In the genomic region with DNA sequence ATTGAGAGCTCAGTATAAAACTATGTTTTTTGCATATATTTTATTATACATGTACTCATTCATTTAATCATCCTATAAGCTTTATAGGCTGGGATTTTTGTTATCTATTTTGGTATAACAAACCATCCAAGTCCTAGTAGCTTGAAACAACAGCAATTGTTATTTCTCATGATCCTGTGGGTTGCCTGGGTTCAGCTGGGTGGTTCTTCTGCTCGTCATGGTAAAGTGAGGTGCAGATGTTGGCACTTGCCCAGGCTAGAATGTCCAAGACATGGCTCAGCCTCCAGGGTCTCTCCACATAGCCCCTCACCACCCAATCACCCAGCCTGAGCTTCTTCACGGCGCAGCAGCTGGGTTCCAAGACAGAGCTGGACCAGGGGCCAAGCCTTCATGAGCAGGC, we compare ENCODE assay signal across 39 cellular contexts. TPM values are rescaled to one million over a fixed set of nuclear protein-coding genes. Genes with fewer than 3 reads are reported as not detected.
"Had no signal": no experiment of that assay in that cellular context is flagged by ENCODE, and none has a peak within 500 bp of the region (broad histone marks: within the 10 kb centered on the region; RNA-seq: fewer than 3 reads in every experiment).

No MANE protein-coding gene starts in this region.

- H3K4me3 ChIP-seq: PC-9 had no signal

- ATAC-seq: activated CD8-positive, alpha-beta memory T cell treated with anti-CD3 and anti-CD28 coated beads, Interleukin-2, amount 10 ng/mL, durations not matched to agents 7 days and 5 days; Right ventricle myocardium inferior; SK-N-SH treated with all-trans-retinoic acid at 6 μM for 48 hours had no signal

- H3K27ac ChIP-seq: brain microvascular endothelial cell, PC-9, RWPE1, VCaP had no signal

- DNase-seq: activated B cell treated with CpG ODN at 0.5 μM for 24 hours; activated CD4-positive, alpha-beta memory T cell treated with anti-CD3 and anti-CD28 coated beads for 36 hours; activated CD4-positive, alpha-beta T cell treated with anti-CD3 and anti-CD28 coated beads for 4 hours; activated CD4-positive, alpha-beta T cell treated with anti-CD3 and anti-CD28 coated beads, Interleukin-2, amount 50 U/mL, for 1 hour; activated CD4-positive, CD25-positive, alpha-beta regulatory T cell treated with anti-CD3 and anti-CD28 coated beads, Interleukin-2, amount 50 U/mL, for 72 hours; activated CD8-positive, alpha-beta memory T cell treated with anti-CD3 and anti-CD28 coated beads for 24 hours; activated CD8-positive, alpha-beta memory T cell treated with anti-CD3 and anti-CD28 coated beads, Interleukin-2, amount 10 ng/mL, durations not matched to agents 7 days and 5 days; activated CD8-positive, alpha-beta memory T cell treated with anti-CD3 and anti-CD28 coated beads, Interleukin-2, amount 50 U/mL, for 48 hours; activated effector memory CD4-positive, alpha-beta T cell treated with anti-CD3 and anti-CD28 coated beads, Interleukin-2, amount 50 U/mL, for 16 hours; activated naive CD4-positive, alpha-beta T cell; activated naive CD4-positive, alpha-beta T cell treated with anti-CD3 and anti-CD28 coated beads, Interleukin-2, amount 50 U/mL, for 16 hours; activated naive CD8-positive, alpha-beta T cell treated with anti-CD3 and anti-CD28 coated beads for 36 hours; activated T-cell treated with anti-CD3 and anti-CD28 coated beads, Interleukin-2, amount 50 U/mL, for 48 hours; amniotic stem cell; aorta; brain microvascular endothelial cell; central memory CD4-positive, alpha-beta T cell; MM.1S; MV-4-11; NCI-H1092; NCI-H1436 treated with DMSO at 0.1 percent for 48 hours; NCI-H1694 treated with DMSO at 0.1 percent for 48 hours; NCI-H2029; NCI-H345; NCI-H524 treated with DMSO at 0.1 percent for 48 hours; NK-92 treated with Interleukin-12 subunit alpha and Interleukin-12 subunit beta, amount 100 ng/mL, for 24 hours; PC-9; SIG-M5; SW 1271; T-helper 1 cell; T-helper 2 cell; T-helper 9 cell had no signal

- H3K4me2 ChIP-seq: PC-9 had no signal

- H3K27me3 ChIP-seq: brain microvascular endothelial cell had no signal

- H3K36me3 ChIP-seq: brain microvascular endothelial cell had no signal

RNA-seq across cellular contexts. Expression of a gene that starts 36.7 kb away (rescaled TPM):
- total RNA-seq: activated CD4-positive, alpha-beta memory T cell treated with anti-CD3 and anti-CD28 coated beads for 36 hours; activated CD8-positive, alpha-beta memory T cell treated with anti-CD3 and anti-CD28 coated beads, Interleukin-2, amount 10 ng/mL, durations not matched to agents 7 days and 5 days; activated naive CD8-positive, alpha-beta T cell treated with anti-CD3 and anti-CD28 coated beads for 36 hours; LHCN-M2; NCI-H460; PC-9; SK-MEL-5 had no signal
